In genomic region chr5:108405201-108405600, GRCh38 we compare ENCODE assay signal across 3 cellular contexts. TPM values are rescaled to one million over a fixed set of nuclear protein-coding genes. Genes with fewer than 3 reads are reported as not detected.
A peak's percentile ranks its signal among the peaks of the same experiment; 100 is the strongest.
DNase-seq lines count a peak whose midpoint lies in the region; ATAC-seq, FAIRE-seq and TF ChIP-seq lines count a peak whose summit lies in the region.
"Not testable (repeated sequence)": the region's sequence is repeated elsewhere in the genome, so short reads cannot be mapped to it uniquely, and the experiment has no call there.

No MANE protein-coding gene starts in this region.

- H3K9me1 ChIP-seq in K562 (ENCODE audit: control insufficient read depth, insufficient read depth, low read length), result not testable (repeated sequence)

- WGBS in K562 (ENCODE audit: insufficient coverage, low coverage, missing lambda C conversion rate), result 7% methylated on average over 3 of the region's 3 CpGs

- H3K9me3 ChIP-seq in HEK293 (ENCODE audit: control insufficient read depth, insufficient read depth, low read depth, low read length); K562 (replicated peaks; ENCODE audit: control insufficient read depth, insufficient read depth, low read depth, low read length): not testable (repeated sequence)

- H3K27me3 Mint-ChIP-seq in WTC11 (ENCODE audit: low read depth), result not testable (repeated sequence)

- not testable (repeated sequence) for H3K4me1 ChIP-seq in HEK293 (ENCODE audit: control insufficient read depth, insufficient read depth, low read length); K562 (replicated peaks in 1 of 2; ENCODE audit: control insufficient read depth in 2 of 2, insufficient read depth in 2 of 2, low read length in 2 of 2)

- POLR2A ChIA-PET in HEK293 (lab: Yijun Ruan, JAX); WTC11 (lab: Charles Lee); K562 (lab: Yijun Ruan, JAX): not testable (repeated sequence)

- TF ChIP-seq POLR2A in K562 (conservative IDR thresholded peaks at IDR 0.05), result not testable (repeated sequence)

- TF ChIP-seq CTCF in HEK293 (tag by site-specific recombination; IDR thresholded peaks at IDR 0.05); WTC11 (IDR thresholded peaks at IDR 0.05); K562 (IDR thresholded peaks at IDR 0.05 in 2 of 3, conservative IDR thresholded peaks at IDR 0.05 in 1 of 3; ENCODE audit: insufficient read depth in 2 of 3, low read depth in 1 of 3, low read length in 3 of 3): not testable (repeated sequence)

- FAIRE-seq in K562 (lab: Jason Lieb, UNC), result not testable (repeated sequence)

- in situ Hi-C loops in K562 (cut with MboI), result not testable (repeated sequence)

- peaks cover 26% of the 10 kb centered on the region for H3K36me3 Mint-ChIP-seq in WTC11

- TF ChIP-seq RAD21 in K562 (CRISPR knock-in tag; conservative IDR thresholded peaks at IDR 0.05 in 1 of 2, IDR thresholded peaks at IDR 0.05 in 1 of 2), result not testable (repeated sequence)

- intact Hi-C loops in K562 (cut with micrococcal nuclease), result not testable (repeated sequence)

- H3K4me3 Mint-ChIP-seq in WTC11, result not testable (repeated sequence)

- not testable (repeated sequence) for H3K79me2 ChIP-seq in K562 (ENCODE audit: control insufficient read depth, insufficient read depth, low read length)

- peaks cover 15% of the 10 kb centered on the region for H3K4me1 Mint-ChIP-seq in WTC11

- not testable (repeated sequence) for TF ChIP-seq EP300 in K562 (IDR thresholded peaks at IDR 0.05; ENCODE audit: low read length)

- not testable (repeated sequence) for H4K20me1 ChIP-seq in K562 (replicated peaks; ENCODE audit: control insufficient read depth, insufficient read depth, low read length)

- CTCF ChIA-PET in HEK293 (lab: Yijun Ruan, JAX); WTC11 (lab: Charles Lee); K562 (lab: Yijun Ruan, JAX; ENCODE audit: low intra/inter-chr PET ratio): not testable (repeated sequence)

- DNase-seq in WTC11 (ENCODE audit: low spot score); K562 (ENCODE audit: extremely low read depth in 1 of 4, low spot score in 3 of 4): not testable (repeated sequence)

- H3K27ac Mint-ChIP-seq in WTC11, result not testable (repeated sequence)

- not testable (repeated sequence) for H3K9ac ChIP-seq in K562 (ENCODE audit: insufficient read depth in 1 of 2, low read depth in 2 of 2, low read length in 2 of 2)

- not testable (repeated sequence) for H3K27me3 ChIP-seq in K562 (ENCODE audit: control insufficient read depth in 2 of 2, insufficient read depth in 2 of 2, low read length in 2 of 2)

- not testable (repeated sequence) for H3K4me2 ChIP-seq in K562 (ENCODE audit: insufficient read depth, low read length)

- not testable (repeated sequence) for H3K36me3 ChIP-seq in HEK293 (ENCODE audit: control insufficient read depth in 2 of 2, insufficient read depth in 1 of 2, low read length in 2 of 2); K562 (ENCODE audit: control insufficient read depth, insufficient read depth, low read length)

- not testable (repeated sequence) for H3K4me3 ChIP-seq in HEK293 (ENCODE audit: low read depth, low read length); K562

- not testable (repeated sequence) for H2AFZ ChIP-seq in K562 (ENCODE audit: low read depth, low read length)

- H3K27ac ChIP-seq in HEK293 (ENCODE audit: extremely low read depth, low read depth, low read length); K562 (ENCODE audit: extremely low read depth, low read depth, low read length): not testable (repeated sequence)

- BruUV-seq in K562 (replicated peaks; lab: Mats Ljungman, UMichigan), result not testable (repeated sequence)

- not testable (repeated sequence) for ATAC-seq in WTC11, K562

- H3K9me3 Mint-ChIP-seq in WTC11, result peaks cover 46% of the 10 kb centered on the region

TF ChIP-seq in HEK293, 187 proteins besides CTCF, POLR2A, EP300 and RAD21:
- TF ChIP-seq ZNF146 (tag by site-specific recombination; IDR thresholded peaks at IDR 0.05), result peak; percentile 82
TF ChIP-seq in HEK293: peak in this region for 1; not testable (repeated sequence) for 186.

TF ChIP-seq in WTC11, 78 proteins besides CTCF, POLR2A, EP300 and RAD21:
- TF ChIP-seq GTF2I (CRISPR knock-in tag; conservative IDR thresholded peaks at IDR 0.05), result 0 out of 2 replicates have a peak, but pooled peaks have one; percentile 29

TF ChIP-seq in K562, 482 proteins besides CTCF, POLR2A, EP300 and RAD21:
- TF ChIP-seq ZNF146 (CRISPR knock-in tag; IDR thresholded peaks at IDR 0.05; ENCODE audit: unreplicated experiment), result peak; percentile 85
TF ChIP-seq in K562: peak in this region for 1; not testable (repeated sequence) for 481.

RNA-seq across cellular contexts. Expression of gene FBXL17, which starts 23.3 kb away (rescaled TPM):
- total RNA-seq in WTC11 (2021) (3.5 to 6.1 TPM (median 5.3 TPM) in 3 replicates), K562 (2014; rRNA removed) (1.8 and 2.2 TPM in 2 replicates), K562 (2014; rRNA removed; fragmentation: Illumina TruSeq; extraction: Trizol) (4.1 and 5.2 TPM in 2 replicates), K562 (2015; rRNA removed; fragmentation: Illumina TruSeq; extraction: Trizol) (5.0 and 5.4 TPM in 2 replicates), K562 (2021) (3.0 and 3.1 TPM in 2 replicates)
- 5.1 and 5.3 TPM in 2 replicates for total RNA-seq in K562 (2011; cell fraction: chromatin; rRNA removed; ENCODE audit: low replicate concordance)
- total RNA-seq in K562 (2011; cell fraction: nucleolus; rRNA removed), result 4.3 and 4.8 TPM in 2 replicates
- 3.3 and 4.2 TPM in 2 replicates for total RNA-seq in K562 (2011; cell fraction: nucleoplasm; rRNA removed)
- polyA plus RNA-seq in K562 (2011; rRNA removed) (0.87 and 1.3 TPM in 2 replicates), K562 (2014; fragmentation: Illumina TruSeq; extraction: Trizol) (2.0 and 2.1 TPM in 2 replicates), K562 (2014; fragmentation: Nextera tagmentation; extraction: Ambion mirVana) (under 1 TPM; 0.32 to 0.48 TPM), K562 (2014; rRNA removed) (1.2 and 2.5 TPM in 2 replicates)
- 0.40 and 0.54 TPM in 2 replicates for polyA plus RNA-seq in K562 (2011; cell fraction: cytosol; rRNA removed)
- polyA plus RNA-seq in K562 (2011; cell fraction: nucleus; rRNA removed), result 1.4 and 2.2 TPM in 2 replicates
- 5.0 and 6.3 TPM in 2 replicates for polyA plus RNA-seq in K562 (2012)
- polyA minus RNA-seq in K562 (2011; rRNA and poly(A)+ RNA removed), result 1.3 and 4.4 TPM in 2 replicates
- 0.55 and 1.3 TPM in 2 replicates for polyA minus RNA-seq in K562 (2011; cell fraction: cytosol; rRNA and poly(A)+ RNA removed)
- 4.8 and 7.8 TPM in 2 replicates for polyA minus RNA-seq in K562 (2011; cell fraction: nucleus; rRNA and poly(A)+ RNA removed)
